32 cellular contexts compared by ENCODE assay signal in the genomic region with DNA sequence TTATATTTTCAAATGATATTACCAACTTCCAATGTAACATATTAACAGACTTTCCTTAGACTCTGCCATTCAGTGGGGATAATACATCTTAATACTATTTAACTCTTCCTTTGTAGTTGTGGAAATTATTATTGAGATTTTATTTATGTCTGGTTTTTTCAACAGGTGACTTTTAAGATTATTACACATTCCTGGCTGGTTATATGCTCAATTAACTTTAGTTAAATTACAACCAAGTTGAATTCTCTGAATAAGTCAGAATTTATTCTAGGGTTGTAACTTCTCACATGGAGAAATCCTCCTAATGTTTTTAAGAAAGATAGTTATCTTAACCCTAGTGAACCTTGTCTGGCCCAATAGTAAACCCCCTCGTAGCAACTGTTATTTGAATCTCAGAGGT.
"Had no signal": no experiment of that assay in that cellular context is flagged by ENCODE, and none has a peak within 500 bp of the region (broad histone marks: within the 10 kb centered on the region; RNA-seq: fewer than 3 reads in every experiment).

No MANE protein-coding gene starts in this region.

- H3K4me1 ChIP-seq: ascending aorta, Peyer's patch had no signal

- DNase-seq: activated CD4-positive, alpha-beta T cell treated with anti-CD3 and anti-CD28 coated beads for 1 hour; activated CD4-positive, alpha-beta T cell treated with anti-CD3 and anti-CD28 coated beads, Interleukin-2, amount 10 ng/mL, durations not matched to agents 24 days and 14 days; activated CD4-positive, alpha-beta T cell treated with anti-CD3 and anti-CD28 coated beads, Interleukin-2, amount 50 U/mL, for 4 hours; activated CD4-positive, CD25-positive, alpha-beta regulatory T cell; activated CD8-positive, alpha-beta T cell treated with anti-CD3 and anti-CD28 coated beads for 36 hours; activated effector memory CD4-positive, alpha-beta T cell treated with anti-CD3 and anti-CD28 coated beads, Interleukin-2, amount 50 U/mL, for 16 hours; activated naive CD4-positive, alpha-beta T cell; activated naive CD4-positive, alpha-beta T cell treated with anti-CD3 and anti-CD28 coated beads, Interleukin-2, amount 50 U/mL, for 16 hours; activated naive CD8-positive, alpha-beta T cell treated with anti-CD3 and anti-CD28 coated beads for 36 hours; activated T-cell treated with anti-CD3 and anti-CD28 coated beads, Interleukin-2, amount 50 U/mL, for 1 hour; activated T-cell treated with anti-CD3 and anti-CD28 coated beads, Interleukin-2, amount 50 U/mL, for 72 hours; amniotic stem cell; Kasumi-1; KG1; MG63; NCI-H1048; NCI-H1105 treated with DMSO at 0.1 percent for 48 hours; NCI-H1436; NCI-H1694; NCI-H2029; NCI-H345; NCI-H526; NCI-H748 treated with DMSO at 0.1 percent for 48 hours; NK-92 treated with Interleukin-12 subunit alpha and Interleukin-12 subunit beta, amount 100 ng/mL, for 24 hours; PC-3; Peyer's patch; SIG-M5; T1000; WERI-Rb-1 had no signal

- H3K27me3 ChIP-seq: ascending aorta, cardiac muscle cell, MG63, Peyer's patch had no signal

- H3K27ac ChIP-seq: ascending aorta, cardiac muscle cell, Peyer's patch, RWPE1, WERI-Rb-1 had no signal

- H3K9me3 ChIP-seq: ascending aorta, MG63, Peyer's patch had no signal

- H3K36me3 ChIP-seq: MG63, Peyer's patch had no signal

- H3K4me3 ChIP-seq: ascending aorta, cardiac muscle cell, MG63, Peyer's patch had no signal
